8 cellular contexts compared by ENCODE assay signal in genomic region chr1:228276361-228276831, GRCh38.
DNase-seq lines count a peak whose midpoint lies in the region; ATAC-seq, FAIRE-seq and TF ChIP-seq lines count a peak whose summit lies in the region.

No MANE protein-coding gene starts in this region.

- H2AFZ ChIP-seq in IMR-90 (replicated peaks; ENCODE audit: low read length, poor library complexity) (peak overlapping the region; percentile 93), endothelial cell of umbilical vein (ENCODE audit: low read depth, low read length) (peak overlapping the region; percentile 99), osteoblast (ENCODE audit: low read length) (peak overlapping the region; percentile 81)

- in situ Hi-C loops in IMR-90 (cut with MboI; ENCODE audit: low sequenced_read_pairs) = no loop called here

- no peak overlapping the region for H3K56ac ChIP-seq in IMR-90 (ENCODE audit: extremely low read depth, insufficient read depth, low read length)

- peak overlapping the region; percentile 60 for H2BK5ac ChIP-seq in IMR-90 (ENCODE audit: low read depth, low read length, poor library complexity, severe bottlenecking)

- H4K20me1 ChIP-seq in IMR-90 (ENCODE audit: insufficient read depth, low read length) (no peaks in the 10 kb centered on the region), endothelial cell of umbilical vein (replicated peaks; ENCODE audit: control insufficient read depth, extremely low read depth, insufficient read depth, low read length) (no peaks in the 10 kb centered on the region), osteoblast (ENCODE audit: insufficient read depth, low read length) (no peaks in the 10 kb centered on the region)

- dilution Hi-C loops in IMR-90 (cut with HindIII; ENCODE audit: low sequenced_read_pairs, unreplicated experiment) (no loop called here), endothelial cell of umbilical vein (cut with MboI; ENCODE audit: extremely low pct_ligation_motif_present, low sequenced_read_pairs) (no loop called here)

- H3K23ac ChIP-seq in IMR-90 (ENCODE audit: low read depth, low read length) = 0 out of 2 replicates have a peak overlapping the region, but pooled peaks have one; percentile 38

- no peak for TF ChIP-seq POLR2A in IMR-90 (IDR thresholded peaks at IDR 0.05; ENCODE audit: low read depth, low read length)
- no peak for TF ChIP-seq POLR2A in endothelial cell of umbilical vein (IDR thresholded peaks at IDR 0.05; ENCODE audit: low read depth, low read length)
- no peak for TF ChIP-seq POLR2A in GM12892 (IDR thresholded peaks at IDR 0.05; ENCODE audit: low read depth, low read length)

- peak overlapping the region; percentile 68; the same call in 1 of the 2 replicates for H2BK120ac ChIP-seq in IMR-90 (ENCODE audit: low read depth, low read length)

- H2AK5ac ChIP-seq in IMR-90 (ENCODE audit: low read depth, low read length) = peak overlapping the region; percentile 59; the same call in 1 of the 2 replicates

- DNase-seq in CD1c-positive myeloid dendritic cell (ENCODE audit: extremely low spot score) (peak; percentile 1), IMR-90 (no peak), endothelial cell of umbilical vein (ENCODE audit: low read depth, low spot score) (peak; percentile 13), osteoblast (ENCODE audit: insufficient read length, low spot score, missing footprints) (no peak), NCI-H2029 (lab: John Stamatoyannopoulos, UW) (no peak), inferior parietal cortex (ENCODE audit: extremely low spot score) (no peak), GM12892 (ENCODE audit: insufficient read length) (no peak)

- no peaks in the 10 kb centered on the region for H3K79me2 ChIP-seq in endothelial cell of umbilical vein (ENCODE audit: control insufficient read depth, insufficient read depth, low read length)
- no peaks in the 10 kb centered on the region for H3K79me2 ChIP-seq in osteoblast (ENCODE audit: insufficient read depth, low read length)

- no peak overlapping the region for H2BK20ac ChIP-seq in IMR-90 (ENCODE audit: low read depth, low read length)

- no peak overlapping the region for H2BK15ac ChIP-seq in IMR-90 (ENCODE audit: low read depth, low read length)

- 0 out of 2 replicates have a peak overlapping the region, but pooled peaks have one; percentile 27 for H3K27ac ChIP-seq in IMR-90 (ENCODE audit: insufficient read depth, low read length)
- no peak overlapping the region for H3K27ac ChIP-seq in endothelial cell of umbilical vein (ENCODE audit: insufficient read depth, low read depth, low read length)
- H3K27ac ChIP-seq in osteoblast (ENCODE audit: low read depth, low read length) = no peak overlapping the region

- POLR2A ChIA-PET in IMR-90 (lab: Charles Lee; ENCODE audit: unreplicated experiment) (no interaction called here), endothelial cell of umbilical vein (lab: Charles Lee) (no interaction called here)

- WGBS in IMR-90 (ENCODE audit: extremely low coverage in 2 of 2, insufficient read length in 1 of 2), 2 experiments = 35% methylated on average over 26 of the region's 37 CpGs; no CpG with 5 or more reads in 1 of the 2 experiments

- peak; percentile 1; the same call in 1 of the 2 replicates for ATAC-seq in IMR-90 (ENCODE audit: low read depth)
- no peak for ATAC-seq in GM19463 (IDR thresholded peaks at IDR 0.05; ENCODE audit: unreplicated experiment)

- H3K4me2 ChIP-seq in IMR-90 (ENCODE audit: low read depth, low read length) = peak overlapping the region; percentile 59; the same call in 1 of the 2 replicates
- H3K4me2 ChIP-seq in endothelial cell of umbilical vein (ENCODE audit: insufficient read depth, low read length) = peak overlapping the region; percentile 57
- peak overlapping the region; percentile 84 for H3K4me2 ChIP-seq in osteoblast (ENCODE audit: insufficient read depth, low read length)

- H3K4me3 ChIP-seq in IMR-90 (ENCODE audit: insufficient read depth, low read depth, low read length) (peak overlapping the region; percentile 21), endothelial cell of umbilical vein (replicated peaks in 1 of 3; ENCODE audit: insufficient read depth in 1 of 3, low read depth in 1 of 3, low read length in 3 of 3) (peak overlapping the region; percentile 40 to 62 (median 47)), osteoblast (ENCODE audit: insufficient read depth, low read length) (peak overlapping the region; percentile 74)

- H3K18ac ChIP-seq in IMR-90 (ENCODE audit: low read depth, low read length) = no peak overlapping the region

- H3K9ac ChIP-seq in IMR-90 (ENCODE audit: low read depth, low read length) (peak overlapping the region; percentile 24; the same call in 1 of the 2 replicates), endothelial cell of umbilical vein (replicated peaks; ENCODE audit: extremely low read depth, insufficient read depth, low read length) (no peak overlapping the region)

- H4K5ac ChIP-seq in IMR-90 (ENCODE audit: low read depth, low read length) = peak overlapping the region; percentile 75

- no peak for TF ChIP-seq RAD21 in IMR-90 (IDR thresholded peaks at IDR 0.05; ENCODE audit: low read length)

- H4K91ac ChIP-seq in IMR-90 (ENCODE audit: insufficient read depth, low read depth, low read length) = peak overlapping the region; percentile 37; the same call in 1 of the 2 replicates

- TF ChIP-seq CTCF in IMR-90 (conservative IDR thresholded peaks at IDR 0.05; ENCODE audit: low read depth, low read length) (no peak), endothelial cell of umbilical vein (IDR thresholded peaks at IDR 0.05; ENCODE audit: extremely low read depth in 1 of 2, insufficient read depth in 1 of 2, low read depth in 1 of 2, low read length in 2 of 2) (no peak), osteoblast (IDR thresholded peaks at IDR 0.05; ENCODE audit: extremely low read depth, low read depth, low read length) (no peak)

- H2AK9ac ChIP-seq in IMR-90 (replicated peaks; ENCODE audit: low read depth, low read length, poor library complexity) = peak overlapping the region; percentile 90

- H3K4ac ChIP-seq in IMR-90 (ENCODE audit: low read depth, low read length) = peak overlapping the region; percentile 79

- H3K4me1 ChIP-seq in IMR-90 (ENCODE audit: control insufficient read depth, insufficient read depth, low read length) = peaks cover 8% of the 10 kb centered on the region
- H3K4me1 ChIP-seq in endothelial cell of umbilical vein (ENCODE audit: control insufficient read depth, extremely low read depth, insufficient read depth, low read length) = peaks cover 2% of the 10 kb centered on the region
- no peaks in the 10 kb centered on the region for H3K4me1 ChIP-seq in osteoblast (ENCODE audit: insufficient read depth, low read length)

- peak overlapping the region; percentile 71 for H3K14ac ChIP-seq in IMR-90 (replicated peaks; ENCODE audit: low read depth, low read length)

- peak overlapping the region; percentile 59 to 88; a peak in 3 of 4 replicates for H4K8ac ChIP-seq in IMR-90 (ENCODE audit: low read depth in 2 of 2, low read length in 2 of 2)

- no peak for FAIRE-seq in endothelial cell of umbilical vein (lab: Jason Lieb, UNC)
- FAIRE-seq in GM12892 (lab: Jason Lieb, UNC) = no peak

- no peaks in the 10 kb centered on the region for H3K27me3 ChIP-seq in IMR-90 (ENCODE audit: control insufficient read depth, insufficient read depth, low read length)
- H3K27me3 ChIP-seq in endothelial cell of umbilical vein (ENCODE audit: control insufficient read depth in 2 of 2, insufficient read depth in 2 of 2, low read length in 2 of 2) = no peaks in the 10 kb centered on the region
- H3K27me3 ChIP-seq in osteoblast (ENCODE audit: insufficient read depth, low read length) = no peaks in the 10 kb centered on the region

- H3K36me3 ChIP-seq in IMR-90 (ENCODE audit: control insufficient read depth, insufficient read depth, low read length) (peaks cover 44% of the 10 kb centered on the region), endothelial cell of umbilical vein (ENCODE audit: control insufficient read depth in 2 of 2, extremely low read depth in 1 of 2, insufficient read depth in 2 of 2, low read length in 2 of 2) (peaks cover 0 to 2% of the 10 kb centered on the region in 2 experiments), osteoblast (ENCODE audit: insufficient read depth, low read length) (no peaks in the 10 kb centered on the region)

- BruUV-seq in IMR-90 (replicated peaks; lab: Mats Ljungman, UMichigan) (no TSS peak), endothelial cell of umbilical vein (replicated peaks; lab: Mats Ljungman, UMichigan) (no TSS peak)

- H3K9me1 ChIP-seq in IMR-90 (ENCODE audit: insufficient read depth, low read length) (peaks cover 4% of the 10 kb centered on the region; the same call in 1 of the 2 replicates), endothelial cell of umbilical vein (replicated peaks; ENCODE audit: control insufficient read depth, extremely low read depth, insufficient read depth, low read length) (no peaks in the 10 kb centered on the region)

- CTCF ChIA-PET in IMR-90 (lab: Yijun Ruan, JAX) = no interaction called here
- CTCF ChIA-PET in endothelial cell of umbilical vein (lab: Charles Lee) = interaction anchor here (1.3 to 1.9 kb wide), 3 partner anchors 14 to 63 kb away, joined by 3 to 6 read pairs (median 5); no protein-coding TSS in a partner anchor

- intact Hi-C loops in IMR-90 (cut with micrococcal nuclease) (loop anchor here (2.0 to 10.0 kb wide), 2 partner anchors 48 to 142 kb away; no protein-coding TSS in a partner anchor), endothelial cell of umbilical vein (cut with micrococcal nuclease) (loop anchor here (2.0 to 10.0 kb wide), 4 partner anchors 39 to 181 kb away; a partner anchor contains a TSS)

- H3K9me3 ChIP-seq in IMR-90 (ENCODE audit: control insufficient read depth, insufficient read depth, low read length) (no peaks in the 10 kb centered on the region), endothelial cell of umbilical vein (replicated peaks; ENCODE audit: control insufficient read depth, insufficient read depth, low read length) (no peaks in the 10 kb centered on the region), osteoblast (ENCODE audit: low read depth, low read length) (no peaks in the 10 kb centered on the region)

- peaks cover 5 to 34% of the 10 kb centered on the region in 2 experiments; a peak in 3 of 4 replicates for H3K79me1 ChIP-seq in IMR-90 (ENCODE audit: low read depth in 1 of 2, low read length in 2 of 2)

TF ChIP-seq in IMR-90, 13 proteins besides CTCF, POLR2A, EP300 and RAD21:
- no peak for TF ChIP-seq MXI1 (IDR thresholded peaks at IDR 0.05; ENCODE audit: borderline replicate concordance, low read depth, low read length)

TF ChIP-seq in endothelial cell of umbilical vein, 7 proteins besides CTCF, POLR2A, EP300 and RAD21 (continues in another document):
- no peak for TF ChIP-seq POLR2AphosphoS5 (IDR thresholded peaks at IDR 0.05; ENCODE audit: insufficient read depth, low read depth, low read length)
- TF ChIP-seq GATA2 (IDR thresholded peaks at IDR 0.05; ENCODE audit: insufficient read depth, insufficient read length, low read depth, low read length) = no peak
- no peak for TF ChIP-seq EZH2 (IDR thresholded peaks at IDR 0.05; ENCODE audit: borderline replicate concordance, low read depth, low read length, severe bottlenecking)
- no peak for TF ChIP-seq MYC (IDR thresholded peaks at IDR 0.05; ENCODE audit: low read depth, low read length)
- TF ChIP-seq JUN (IDR thresholded peaks at IDR 0.05; ENCODE audit: borderline replicate concordance, insufficient read depth, insufficient read length, low read depth) = no peak

Comparison
In these comparisons a context has a peak if more than half of its experiments do, and no peak if none do; other contexts are left out.
1. DNase-seq: peak in CD1c-positive myeloid dendritic cell (single experiment) and endothelial cell of umbilical vein (single experiment); none in IMR-90 (single experiment), osteoblast (single experiment), NCI-H2029 (single experiment), inferior parietal cortex (single experiment) and GM12892 (single experiment).
2. H3K4me3 ChIP-seq: peak in every context shown above with its lines; median percentile 74 in osteoblast; 47 in endothelial cell of umbilical vein; 21 in IMR-90.
3. Peak in every context shown above with its lines, with median percentiles within 50 percentile points of each other: H2AFZ ChIP-seq and H3K4me2 ChIP-seq.